ENCODE assay signal across 9 cellular contexts in genomic region chr17:77315551-77316190, GRCh38.
DNase-seq lines count a peak whose midpoint lies in the region; ATAC-seq and TF ChIP-seq lines count a peak whose summit lies in the region.
"Had no signal": no experiment of that assay in that cellular context is flagged by ENCODE, and none has a peak within 500 bp of the region (broad histone marks: within the 10 kb centered on the region; RNA-seq: fewer than 3 reads in every experiment).

No MANE protein-coding gene starts in this region.

- POLR2A ChIA-PET in Panc1 (lab: Charles Lee) = no interaction called here
- POLR2A ChIA-PET in activated CD4-positive, alpha-beta T cell treated with anti-CD3 and anti-CD28 coated beads, Interleukin-2, amount 10 ng/mL, durations not matched to agents 7 days and 5 days (lab: Charles Lee) = interaction anchor here (0.6 to 0.7 kb wide), 2 partner anchors 99 to 296 kb away, joined by 3 to 4 read pairs; no protein-coding TSS in a partner anchor

- WGBS in trophoblast cell (ENCODE audit: extremely low coverage, insufficient coverage, insufficient read length) = no CpG with 5 or more reads among the region's 16 CpGs

- TF ChIP-seq CTCF in CD14-positive monocyte (IDR thresholded peaks at IDR 0.05) = no peak
- TF ChIP-seq CTCF in Panc1 (IDR thresholded peaks at IDR 0.05) = no peak
- TF ChIP-seq CTCF in fibroblast of lung (conservative IDR thresholded peaks at IDR 0.05 in 1 of 2, IDR thresholded peaks at IDR 0.05 in 1 of 2; ENCODE audit: low read depth in 1 of 2, low read length in 2 of 2) = no peak

- peak overlapping the region; percentile 11 for H2BK5ac ChIP-seq in trophoblast cell (ENCODE audit: low read depth, low read length, poor library complexity)

- H3K27ac ChIP-seq in Panc1 (ENCODE audit: low read length) (peak overlapping the region; percentile 99), fibroblast of lung (ENCODE audit: insufficient read depth, low read length) (no peak overlapping the region), trophoblast cell (ENCODE audit: low read depth, low read length) (peak overlapping the region; percentile 39)
- H3K27ac ChIP-seq: parathyroid adenoma had no signal

- H3K36me3 ChIP-seq in Panc1 (ENCODE audit: control insufficient read depth, insufficient read depth, low read length) (peaks cover 2% of the 10 kb centered on the region), fibroblast of lung (ENCODE audit: control insufficient read depth, insufficient read depth, low read length) (no peaks in the 10 kb centered on the region), trophoblast cell (ENCODE audit: control insufficient read depth in 1 of 2, insufficient read depth in 2 of 2, low read length in 2 of 2) (peaks cover 2 to 8% of the 10 kb centered on the region in 2 experiments)

- H3K27me3 Mint-ChIP-seq in CD14-positive monocyte (ENCODE audit: low read depth in 3 of 3) = peaks cover 3 to 4% (median 3%) of the 10 kb centered on the region in 3 donors
- H3K27me3 Mint-ChIP-seq in activated CD4-positive, alpha-beta T cell treated with anti-CD3 and anti-CD28 coated beads, Interleukin-2, amount 10 ng/mL, durations not matched to agents 7 days and 5 days = peaks cover 5% of the 10 kb centered on the region
- no peaks in the 10 kb centered on the region for H3K27me3 Mint-ChIP-seq in activated CD8-positive, alpha-beta memory T cell treated with anti-CD3 and anti-CD28 coated beads, Interleukin-2, amount 10 ng/mL, durations not matched to agents 7 days and 5 days

- intact Hi-C loops in CD14-positive monocyte (cut with micrococcal nuclease) (loop anchor here (5.0 kb wide), 1 partner anchor 33 kb away; no protein-coding TSS in a partner anchor), Panc1 (cut with micrococcal nuclease; ENCODE audit: unreplicated experiment) (loop anchor here (5.0 kb wide), 1 partner anchor 33 kb away; no protein-coding TSS in a partner anchor)

- H3K4me1 ChIP-seq in Panc1 (ENCODE audit: control insufficient read depth, insufficient read depth, low read length) (peaks cover 89% of the 10 kb centered on the region), fibroblast of lung (ENCODE audit: control insufficient read depth, extremely low read depth, insufficient read depth, low read length) (peaks cover 21% of the 10 kb centered on the region), trophoblast cell (ENCODE audit: control insufficient read depth in 1 of 2, insufficient read depth in 2 of 2, low read length in 2 of 2) (peaks cover 35 to 44% of the 10 kb centered on the region in 2 experiments)
- H3K4me1 ChIP-seq: parathyroid adenoma had no signal

- in situ Hi-C loops in Panc1 (cut with HindIII; ENCODE audit: low pct_unique_long_range_greater_than_20kb, low sequenced_read_pairs) = no loop called here

- H3K9ac ChIP-seq in fibroblast of lung (ENCODE audit: insufficient read depth, low read length) = no peak overlapping the region
- no peak overlapping the region for H3K9ac ChIP-seq in trophoblast cell (ENCODE audit: low read length)
- H3K9ac ChIP-seq: parathyroid adenoma had no signal

- peaks cover 0 to 3% (median 0%) of the 10 kb centered on the region in 7 donors for H3K9me3 Mint-ChIP-seq in CD14-positive monocyte
- no peaks in the 10 kb centered on the region for H3K9me3 Mint-ChIP-seq in activated CD4-positive, alpha-beta T cell treated with anti-CD3 and anti-CD28 coated beads, Interleukin-2, amount 10 ng/mL, durations not matched to agents 7 days and 5 days
- no peaks in the 10 kb centered on the region for H3K9me3 Mint-ChIP-seq in activated CD8-positive, alpha-beta memory T cell treated with anti-CD3 and anti-CD28 coated beads, Interleukin-2, amount 10 ng/mL, durations not matched to agents 7 days and 5 days (ENCODE audit: low read depth)

- peak overlapping the region in 5 of 7 donors; percentile 42 to 81 (median 76) for H3K27ac Mint-ChIP-seq in CD14-positive monocyte
- no peak overlapping the region for H3K27ac Mint-ChIP-seq in activated CD4-positive, alpha-beta T cell treated with anti-CD3 and anti-CD28 coated beads, Interleukin-2, amount 10 ng/mL, durations not matched to agents 7 days and 5 days
- no peak overlapping the region for H3K27ac Mint-ChIP-seq in activated CD8-positive, alpha-beta memory T cell treated with anti-CD3 and anti-CD28 coated beads, Interleukin-2, amount 10 ng/mL, durations not matched to agents 7 days and 5 days

- H4K12ac ChIP-seq in trophoblast cell (ENCODE audit: low read depth, low read length) = no peak overlapping the region

- H3K4me2 ChIP-seq in fibroblast of lung (ENCODE audit: extremely low read depth, insufficient read depth, low read length) (peak overlapping the region; percentile 23), trophoblast cell (ENCODE audit: low read length) (no peak overlapping the region)

- ATAC-seq in Panc1 = peak; percentile 8
- ATAC-seq in activated CD8-positive, alpha-beta memory T cell treated with anti-CD3 and anti-CD28 coated beads, Interleukin-2, amount 10 ng/mL, durations not matched to agents 7 days and 5 days = no peak

- no peak overlapping the region for H2AFZ ChIP-seq in fibroblast of lung (ENCODE audit: low read length)
- no peak overlapping the region for H2AFZ ChIP-seq in trophoblast cell (ENCODE audit: insufficient read depth, low read length, poor library complexity)
- H2AFZ ChIP-seq: parathyroid adenoma had no signal

- H4K8ac ChIP-seq in trophoblast cell (ENCODE audit: low read depth, low read length) = peak overlapping the region; percentile 1

- H4K20me1 ChIP-seq in fibroblast of lung (ENCODE audit: control insufficient read depth, extremely low read depth, insufficient read depth, low read length) = no peaks in the 10 kb centered on the region

- H2BK120ac ChIP-seq in trophoblast cell (ENCODE audit: insufficient read depth, low read length, poor library complexity) = peak overlapping the region; percentile 29

- H3K79me2 ChIP-seq in fibroblast of lung (ENCODE audit: control insufficient read depth, insufficient read depth, low read length) (peaks cover 4% of the 10 kb centered on the region), trophoblast cell (ENCODE audit: control insufficient read depth, insufficient read depth, low read length, poor library complexity) (peaks cover under 1% of the 10 kb centered on the region)

- CTCF ChIA-PET in Panc1 (lab: Charles Lee) = interaction anchor here (0.7 kb wide), 1 partner anchor 227 kb away, joined by 4 read pairs; no protein-coding TSS in a partner anchor
- CTCF ChIA-PET in activated CD4-positive, alpha-beta T cell treated with anti-CD3 and anti-CD28 coated beads, Interleukin-2, amount 10 ng/mL, durations not matched to agents 7 days and 5 days (lab: Charles Lee) = no interaction called here
- CTCF ChIA-PET in activated CD8-positive, alpha-beta memory T cell treated with anti-CD3 and anti-CD28 coated beads, Interleukin-2, amount 10 ng/mL, durations not matched to agents 7 days and 5 days (lab: Charles Lee) = no interaction called here

- no peak overlapping the region for H3K4ac ChIP-seq in trophoblast cell (ENCODE audit: low read depth, low read length)

- no peak overlapping the region for H3K23ac ChIP-seq in trophoblast cell (ENCODE audit: low read length)

- peak overlapping the region; percentile 13 for H2AK5ac ChIP-seq in trophoblast cell (ENCODE audit: low read length)

- H3K4me3 ChIP-seq in Panc1 (ENCODE audit: low read depth in 2 of 2, low read length in 2 of 2) = peak overlapping the region in 1 of 2 experiments; percentile 25; a peak in 1 of 4 replicates
- no peak overlapping the region for H3K4me3 ChIP-seq in fibroblast of lung (replicated peaks in 1 of 4; ENCODE audit: control extremely low read depth in 1 of 4, insufficient read depth in 1 of 4, low read depth in 3 of 4, low read length in 4 of 4)
- no peak overlapping the region for H3K4me3 ChIP-seq in trophoblast cell (ENCODE audit: low read depth, low read length)

- no peaks in the 10 kb centered on the region for H3K9me3 ChIP-seq in Panc1 (ENCODE audit: control insufficient read depth, insufficient read depth, low read depth, low read length)
- H3K9me3 ChIP-seq in fibroblast of lung (ENCODE audit: control insufficient read depth, insufficient read depth, low read depth, low read length) = no peaks in the 10 kb centered on the region
- no peaks in the 10 kb centered on the region for H3K9me3 ChIP-seq in trophoblast cell (ENCODE audit: insufficient read depth, low read depth, low read length)

- H3K27me3 ChIP-seq in Panc1 (ENCODE audit: control insufficient read depth, insufficient read depth, low read length) = no peaks in the 10 kb centered on the region
- H3K27me3 ChIP-seq in fibroblast of lung (ENCODE audit: control insufficient read depth, insufficient read depth, low read length) = no peaks in the 10 kb centered on the region
- H3K27me3 ChIP-seq in trophoblast cell (ENCODE audit: insufficient read depth, low read length) = no peaks in the 10 kb centered on the region

- peak overlapping the region; percentile 38 for H3K18ac ChIP-seq in trophoblast cell (ENCODE audit: low read length)

- H3K14ac ChIP-seq in trophoblast cell (ENCODE audit: low read length) = no peak overlapping the region

- no TSS peak for BruUV-seq in Panc1 (replicated peaks; lab: Mats Ljungman, UMichigan)

- peaks cover 53% of the 10 kb centered on the region for H3K4me1 Mint-ChIP-seq in CD14-positive monocyte
- H3K4me1 Mint-ChIP-seq in activated CD4-positive, alpha-beta T cell treated with anti-CD3 and anti-CD28 coated beads, Interleukin-2, amount 10 ng/mL, durations not matched to agents 7 days and 5 days = peaks cover 16% of the 10 kb centered on the region
- peaks cover 16% of the 10 kb centered on the region for H3K4me1 Mint-ChIP-seq in activated CD8-positive, alpha-beta memory T cell treated with anti-CD3 and anti-CD28 coated beads, Interleukin-2, amount 10 ng/mL, durations not matched to agents 7 days and 5 days

- DNase-seq in CD14-positive monocyte (ENCODE audit: low spot score) (peak; percentile 67), Panc1 (ENCODE audit: low read depth, low spot score) (no peak), fibroblast of lung (ENCODE audit: low read depth in 2 of 2) (peak in 1 of 2 donors; percentile 34), trophoblast cell (no peak), NCI-H2081 treated with DMSO at 0.1 percent for 48 hours (lab: John Stamatoyannopoulos, UW) (no peak), NCI-H446 treated with DMSO at 0.1 percent for 48 hours (lab: John Stamatoyannopoulos, UW) (no peak)
- DNase-seq in activated CD4-positive, alpha-beta T cell treated with anti-CD3 and anti-CD28 coated beads, Interleukin-2, amount 10 ng/mL, durations not matched to agents 7 days and 5 days = no peak
- no peak for DNase-seq in activated CD8-positive, alpha-beta memory T cell treated with anti-CD3 and anti-CD28 coated beads, Interleukin-2, amount 10 ng/mL, durations not matched to agents 7 days and 5 days

- H3K79me1 ChIP-seq in trophoblast cell (ENCODE audit: low read length) = peaks cover 21% of the 10 kb centered on the region

- peak overlapping the region; percentile 67 for H4K91ac ChIP-seq in trophoblast cell (ENCODE audit: low read depth, low read length)

- peak overlapping the region; percentile 13 for H2BK12ac ChIP-seq in trophoblast cell (ENCODE audit: low read length)

- H3K36me3 Mint-ChIP-seq in CD14-positive monocyte = peaks cover 0 to 3% of the 10 kb centered on the region in 2 donors
- no peaks in the 10 kb centered on the region for H3K36me3 Mint-ChIP-seq in activated CD4-positive, alpha-beta T cell treated with anti-CD3 and anti-CD28 coated beads, Interleukin-2, amount 10 ng/mL, durations not matched to agents 7 days and 5 days (ENCODE audit: low read depth)
- no peaks in the 10 kb centered on the region for H3K36me3 Mint-ChIP-seq in activated CD8-positive, alpha-beta memory T cell treated with anti-CD3 and anti-CD28 coated beads, Interleukin-2, amount 10 ng/mL, durations not matched to agents 7 days and 5 days

- H3K4me3 Mint-ChIP-seq in CD14-positive monocyte = peak overlapping the region; percentile 34 to 73
- H3K4me3 Mint-ChIP-seq in activated CD4-positive, alpha-beta T cell treated with anti-CD3 and anti-CD28 coated beads, Interleukin-2, amount 10 ng/mL, durations not matched to agents 7 days and 5 days = no peak overlapping the region
- H3K4me3 Mint-ChIP-seq in activated CD8-positive, alpha-beta memory T cell treated with anti-CD3 and anti-CD28 coated beads, Interleukin-2, amount 10 ng/mL, durations not matched to agents 7 days and 5 days = no peak overlapping the region

Comparison
In these comparisons a context has a peak if more than half of its experiments do, and no peak if none do; other contexts are left out.
1. H3K27ac Mint-ChIP-seq: peak in CD14-positive monocyte (5 of 7); none in activated CD4-positive, alpha-beta T cell treated with anti-CD3 and anti-CD28 coated beads, Interleukin-2, amount 10 ng/mL, durations not matched to agents 7 days and 5 days (single experiment) and activated CD8-positive, alpha-beta memory T cell treated with anti-CD3 and anti-CD28 coated beads, Interleukin-2, amount 10 ng/mL, durations not matched to agents 7 days and 5 days (single experiment).
2. H3K4me3 Mint-ChIP-seq: peak in CD14-positive monocyte (2 of 2); none in activated CD4-positive, alpha-beta T cell treated with anti-CD3 and anti-CD28 coated beads, Interleukin-2, amount 10 ng/mL, durations not matched to agents 7 days and 5 days (single experiment) and activated CD8-positive, alpha-beta memory T cell treated with anti-CD3 and anti-CD28 coated beads, Interleukin-2, amount 10 ng/mL, durations not matched to agents 7 days and 5 days (single experiment).